ENCODE assay signal across 8 cellular contexts in the genomic region with DNA sequence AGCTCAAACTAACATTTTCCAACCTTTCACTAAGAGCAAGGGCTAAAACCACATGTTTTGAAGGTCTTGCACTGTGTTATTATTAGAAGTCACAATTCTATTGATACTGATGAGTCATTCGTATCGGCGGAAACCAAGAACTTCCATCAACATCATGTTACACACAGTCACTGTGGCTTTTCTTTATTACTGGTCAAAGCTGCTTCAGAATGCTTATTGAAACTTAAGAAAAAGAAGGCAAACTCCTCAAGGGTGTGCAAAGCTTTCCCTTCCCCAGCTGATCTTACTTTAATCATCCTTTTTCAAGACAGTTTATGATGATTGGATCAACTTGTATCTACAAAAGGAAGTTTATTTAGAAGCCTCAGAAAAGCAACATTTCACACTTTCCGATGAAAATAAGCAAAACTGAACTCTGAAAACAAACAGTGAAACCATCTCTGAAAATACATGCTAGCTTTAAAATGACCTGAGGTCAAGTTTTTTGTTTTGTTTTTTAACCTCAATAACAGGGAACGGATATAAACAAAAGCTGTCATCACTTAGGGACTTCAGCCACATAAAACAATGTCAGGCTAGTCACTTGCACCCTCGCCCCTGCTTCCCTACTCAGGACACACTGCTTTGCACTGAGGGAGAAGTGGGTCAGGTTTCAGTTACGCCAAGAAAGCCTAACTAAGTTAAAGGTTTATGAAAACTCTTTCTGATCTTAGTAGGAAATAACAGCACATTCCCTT. TPM values are rescaled to one million over a fixed set of nuclear protein-coding genes. Genes with fewer than 3 reads are reported as not detected.
A peak's percentile ranks its signal among the peaks of the same experiment; 100 is the strongest.
DNase-seq lines count a peak whose midpoint lies in the region; ATAC-seq and TF ChIP-seq lines count a peak whose summit lies in the region.

No MANE protein-coding gene starts in this region.

- H3K36me3 Mint-ChIP-seq in T-helper 1 cell treated with Interleukin-12 subunit alpha and Interleukin-12 subunit beta and Interleukin-4 antibody, amounts not matched to agents 30 μg/mL and 1 μg/mL, for 36 hours (ENCODE audit: low read depth), result peaks cover 16% of the 10 kb centered on the region

- ATAC-seq in GM18909 (IDR thresholded peaks at IDR 0.05; ENCODE audit: poor library complexity, unreplicated experiment) (peak; percentile 78), HG03108 (IDR thresholded peaks at IDR 0.05; ENCODE audit: unreplicated experiment) (peak; percentile 71)

- WGBS in esophagus squamous epithelium, 2 donors, result 20 to 31% methylated on average over 7 of the region's 7 CpGs

- intact Hi-C loops in esophagus squamous epithelium (cut with DNase I), result no loop called here

- no peak for TF ChIP-seq POLR2A in esophagus squamous epithelium (IDR thresholded peaks at IDR 0.05)

- no peaks in the 10 kb centered on the region for H3K27me3 Mint-ChIP-seq in T-helper 1 cell treated with Interleukin-12 subunit alpha and Interleukin-12 subunit beta and Interleukin-4 antibody, amounts not matched to agents 30 μg/mL and 1 μg/mL, for 36 hours (ENCODE audit: low read depth)

- H3K27ac Mint-ChIP-seq in T-helper 1 cell treated with Interleukin-12 subunit alpha and Interleukin-12 subunit beta and Interleukin-4 antibody, amounts not matched to agents 30 μg/mL and 1 μg/mL, for 36 hours, result peak overlapping the region; percentile 88

- DNase-seq in AG04449 (ENCODE audit: low read depth, low spot score), result no peak
- no peak for DNase-seq in esophagus squamous epithelium (lab: John Stamatoyannopoulos, UW)
- peak; percentile 52 for DNase-seq in pons (ENCODE audit: low spot score)
- no peak for DNase-seq in GM03348 (ENCODE audit: low spot score)
- DNase-seq in HuH-7 (ENCODE audit: low spot score), result no peak

- no peaks in the 10 kb centered on the region for H3K36me3 ChIP-seq in esophagus squamous epithelium

- peaks cover 0 to 5% (median 0%) of the 10 kb centered on the region in 3 donors for H3K9me3 ChIP-seq in esophagus squamous epithelium

- CTCF ChIA-PET in AG04449 (lab: Yijun Ruan, JAX), result interaction anchor here (0.6 to 2.5 kb wide), 11 partner anchors 8 to 343 kb away, joined by 3 to 7 read pairs (median 3); no protein-coding TSS in a partner anchor

- TF ChIP-seq CTCF in AG04449 (IDR thresholded peaks at IDR 0.05; ENCODE audit: insufficient read depth, low read length, missing control alignments) (no peak), esophagus squamous epithelium (IDR thresholded peaks at IDR 0.05) (no peak)

- peaks cover 7% of the 10 kb centered on the region for H3K9me3 Mint-ChIP-seq in T-helper 1 cell treated with Interleukin-12 subunit alpha and Interleukin-12 subunit beta and Interleukin-4 antibody, amounts not matched to agents 30 μg/mL and 1 μg/mL, for 36 hours

- H3K4me3 Mint-ChIP-seq in T-helper 1 cell treated with Interleukin-12 subunit alpha and Interleukin-12 subunit beta and Interleukin-4 antibody, amounts not matched to agents 30 μg/mL and 1 μg/mL, for 36 hours, result peak overlapping the region; percentile 86

- POLR2A ChIA-PET in AG04449 (lab: Yijun Ruan, JAX), result interaction anchor here (0.6 to 1.5 kb wide), 5 partner anchors 12 to 299 kb away, joined by 3 to 6 read pairs (median 3); no protein-coding TSS in a partner anchor

- peak overlapping the region in 3 of 4 donors; percentile 36 to 49 (median 47) for H3K27ac ChIP-seq in esophagus squamous epithelium

- H3K27me3 ChIP-seq in esophagus squamous epithelium, result no peaks in the 10 kb centered on the region

- H3K4me1 Mint-ChIP-seq in T-helper 1 cell treated with Interleukin-12 subunit alpha and Interleukin-12 subunit beta and Interleukin-4 antibody, amounts not matched to agents 30 μg/mL and 1 μg/mL, for 36 hours (ENCODE audit: low read depth), result peaks cover 64% of the 10 kb centered on the region

- H3K4me3 ChIP-seq in AG04449 (ENCODE audit: low read depth, low read length) (peak overlapping the region; percentile 39), esophagus squamous epithelium (peak overlapping the region in 3 of 4 donors; percentile 19 to 48 (median 22))

- H3K4me1 ChIP-seq in esophagus squamous epithelium, result peaks cover 8 to 29% (median 19%) of the 10 kb centered on the region in 3 donors

RNA-seq across cellular contexts. Expression of gene BACH2, which starts 11.7 kb away (rescaled TPM):
- 1 to 10 TPM in 1 of 4 donors, under 1 TPM in 3; 0.22 to 6.1 (median 0.66) TPM for total RNA-seq in esophagus squamous epithelium
